1 cellular context compared by ENCODE assay signal in genomic region chr9:70477907-70478480, GRCh38.
TF ChIP-seq lines count a peak whose summit lies in the region.

No MANE protein-coding gene starts in this region.

TF ChIP-seq in H1, 55 proteins besides CTCF, POLR2A, EP300 and RAD21 (continued from another document):
- TF ChIP-seq USF2 (IDR thresholded peaks at IDR 0.05; ENCODE audit: low read length) (no peak), CBX8 (IDR thresholded peaks at IDR 0.05; ENCODE audit: borderline replicate concordance, low read depth, low read length) (no peak)
